ENCODE assay signal across 1 cellular context in the genomic region with DNA sequence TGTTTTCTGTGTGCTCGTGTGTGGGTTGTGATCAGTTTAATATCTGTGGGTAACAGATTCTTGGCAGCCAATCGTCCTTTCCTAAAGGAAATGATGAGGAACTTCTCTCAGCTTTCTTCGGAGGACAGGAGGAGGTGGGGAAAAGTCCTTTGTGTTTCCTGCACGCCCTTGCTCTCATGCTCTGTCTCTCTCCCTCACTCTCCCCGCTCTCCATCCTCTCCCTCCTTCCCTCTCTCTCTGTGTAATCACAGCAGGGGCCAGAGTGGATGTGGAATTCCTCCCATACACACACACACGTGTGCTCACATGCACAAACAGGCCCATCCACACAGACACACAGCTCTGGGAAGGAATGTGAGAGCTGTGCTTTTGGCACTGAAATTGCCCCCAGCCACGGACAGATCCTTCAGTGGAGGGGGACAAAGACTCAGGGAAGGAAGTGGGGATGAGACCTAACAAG.
TF ChIP-seq lines count a peak whose summit lies in the region.

No MANE protein-coding gene starts in this region.

TF ChIP-seq in GM23338, 12 proteins besides CTCF, POLR2A, EP300 and RAD21 (continued from another document):
- no peak for TF ChIP-seq ZNF462 (CRISPR knock-in tag; IDR thresholded peaks at IDR 0.05)
